1 cellular context compared by ENCODE assay signal in the genomic region with DNA sequence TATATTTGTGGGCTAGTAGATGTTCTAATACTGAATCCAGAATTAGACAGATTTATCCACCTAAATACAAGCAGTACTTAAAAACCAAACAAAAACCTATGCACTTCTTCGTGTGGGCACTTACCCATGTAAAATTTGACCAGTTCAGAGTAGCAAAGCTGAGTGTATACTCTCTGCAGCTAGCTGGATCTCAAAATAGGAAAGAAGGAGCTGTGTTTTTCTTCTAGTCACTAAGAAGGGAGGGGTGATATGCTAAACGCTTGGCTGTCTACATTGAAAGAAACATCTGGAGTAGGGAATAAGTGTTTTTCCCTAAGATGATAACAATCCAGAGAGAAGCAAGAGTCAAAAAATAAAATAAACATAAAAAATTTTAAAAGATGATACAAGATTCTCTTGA.
TF ChIP-seq lines count a peak whose summit lies in the region.

No MANE protein-coding gene starts in this region.

TF ChIP-seq in IMR-90, 13 proteins besides CTCF, POLR2A, EP300 and RAD21 (continued from another document):
- TF ChIP-seq ELK1 (IDR thresholded peaks at IDR 0.05; ENCODE audit: borderline replicate concordance, low read depth, low read length) (no peak), RFX5 (IDR thresholded peaks at IDR 0.05; ENCODE audit: low read depth, low read length) (no peak), BHLHE40 (IDR thresholded peaks at IDR 0.05; ENCODE audit: low read depth, low read length) (no peak), CHD1 (IDR thresholded peaks at IDR 0.05; ENCODE audit: low read depth, low read length) (no peak), FOS (IDR thresholded peaks at IDR 0.05; ENCODE audit: low read depth, low read length) (no peak), SMC3 (IDR thresholded peaks at IDR 0.05; ENCODE audit: low read depth, low read length) (no peak), CEBPB (IDR thresholded peaks at IDR 0.05; ENCODE audit: low read depth, low read length) (no peak), RCOR1 (IDR thresholded peaks at IDR 0.05; ENCODE audit: insufficient replicate concordance, low read length) (no peak), MXI1 (IDR thresholded peaks at IDR 0.05; ENCODE audit: borderline replicate concordance, low read depth, low read length) (no peak)
